1 cellular context compared by ENCODE assay signal in genomic region chr1:221429262-221429661, GRCh38.
TF ChIP-seq lines count a peak whose summit lies in the region.

No MANE protein-coding gene starts in this region.

TF ChIP-seq in A549, 52 proteins besides CTCF, POLR2A, EP300 and RAD21 (continued from another document):
- TF ChIP-seq, protein P1, sequence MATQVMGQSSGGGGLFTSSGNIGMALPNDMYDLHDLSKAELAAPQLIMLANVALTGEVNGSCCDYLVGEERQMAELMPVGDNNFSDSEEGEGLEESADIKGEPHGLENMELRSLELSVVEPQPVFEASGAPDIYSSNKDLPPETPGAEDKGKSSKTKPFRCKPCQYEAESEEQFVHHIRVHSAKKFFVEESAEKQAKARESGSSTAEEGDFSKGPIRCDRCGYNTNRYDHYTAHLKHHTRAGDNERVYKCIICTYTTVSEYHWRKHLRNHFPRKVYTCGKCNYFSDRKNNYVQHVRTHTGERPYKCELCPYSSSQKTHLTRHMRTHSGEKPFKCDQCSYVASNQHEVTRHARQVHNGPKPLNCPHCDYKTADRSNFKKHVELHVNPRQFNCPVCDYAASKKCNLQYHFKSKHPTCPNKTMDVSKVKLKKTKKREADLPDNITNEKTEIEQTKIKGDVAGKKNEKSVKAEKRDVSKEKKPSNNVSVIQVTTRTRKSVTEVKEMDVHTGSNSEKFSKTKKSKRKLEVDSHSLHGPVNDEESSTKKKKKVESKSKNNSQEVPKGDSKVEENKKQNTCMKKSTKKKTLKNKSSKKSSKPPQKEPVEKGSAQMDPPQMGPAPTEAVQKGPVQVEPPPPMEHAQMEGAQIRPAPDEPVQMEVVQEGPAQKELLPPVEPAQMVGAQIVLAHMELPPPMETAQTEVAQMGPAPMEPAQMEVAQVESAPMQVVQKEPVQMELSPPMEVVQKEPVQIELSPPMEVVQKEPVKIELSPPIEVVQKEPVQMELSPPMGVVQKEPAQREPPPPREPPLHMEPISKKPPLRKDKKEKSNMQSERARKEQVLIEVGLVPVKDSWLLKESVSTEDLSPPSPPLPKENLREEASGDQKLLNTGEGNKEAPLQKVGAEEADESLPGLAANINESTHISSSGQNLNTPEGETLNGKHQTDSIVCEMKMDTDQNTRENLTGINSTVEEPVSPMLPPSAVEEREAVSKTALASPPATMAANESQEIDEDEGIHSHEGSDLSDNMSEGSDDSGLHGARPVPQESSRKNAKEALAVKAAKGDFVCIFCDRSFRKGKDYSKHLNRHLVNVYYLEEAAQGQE (IDR thresholded peaks at IDR 0.05): no peak
- no peak for TF ChIP-seq CHD2 (IDR thresholded peaks at IDR 0.05; ENCODE audit: low read length, partially characterized antibody)
- TF ChIP-seq TFCP2L1 (CRISPR knock-in tag; IDR thresholded peaks at IDR 0.05): no peak
- no peak for TF ChIP-seq HDAC2 (IDR thresholded peaks at IDR 0.05)
- TF ChIP-seq MAFK (IDR thresholded peaks at IDR 0.05; ENCODE audit: partially characterized antibody): peak; percentile 89
- no peak for TF ChIP-seq JUN (IDR thresholded peaks at IDR 0.05)
- no peak for TF ChIP-seq KDM1A (IDR thresholded peaks at IDR 0.05; ENCODE audit: low read depth)
- no peak for TF ChIP-seq FOXS1 (CRISPR knock-in tag; IDR thresholded peaks at IDR 0.05)
- no peak for TF ChIP-seq EHMT2 (IDR thresholded peaks at IDR 0.05; ENCODE audit: low read depth)
- TF ChIP-seq, protein P2, sequence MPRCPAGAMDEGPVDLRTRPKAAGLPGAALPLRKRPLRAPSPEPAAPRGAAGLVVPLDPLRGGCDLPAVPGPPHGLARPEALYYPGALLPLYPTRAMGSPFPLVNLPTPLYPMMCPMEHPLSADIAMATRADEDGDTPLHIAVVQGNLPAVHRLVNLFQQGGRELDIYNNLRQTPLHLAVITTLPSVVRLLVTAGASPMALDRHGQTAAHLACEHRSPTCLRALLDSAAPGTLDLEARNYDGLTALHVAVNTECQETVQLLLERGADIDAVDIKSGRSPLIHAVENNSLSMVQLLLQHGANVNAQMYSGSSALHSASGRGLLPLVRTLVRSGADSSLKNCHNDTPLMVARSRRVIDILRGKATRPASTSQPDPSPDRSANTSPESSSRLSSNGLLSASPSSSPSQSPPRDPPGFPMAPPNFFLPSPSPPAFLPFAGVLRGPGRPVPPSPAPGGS (IDR thresholded peaks at IDR 0.05): no peak
- TF ChIP-seq GATA3 (IDR thresholded peaks at IDR 0.05; ENCODE audit: borderline replicate concordance): no peak
- no peak for TF ChIP-seq CHD4 (IDR thresholded peaks at IDR 0.05; ENCODE audit: borderline replicate concordance)
- TF ChIP-seq ZSCAN20 (CRISPR knock-in tag; IDR thresholded peaks at IDR 0.05): no peak
- TF ChIP-seq PHF8 (IDR thresholded peaks at IDR 0.05; ENCODE audit: borderline replicate concordance, low read depth): no peak
- peak; percentile 74 to 88 for TF ChIP-seq CEBPB (IDR thresholded peaks at IDR 0.05)
- TF ChIP-seq JUNB (IDR thresholded peaks at IDR 0.05): peak; percentile 59
- no peak for TF ChIP-seq MAZ (IDR thresholded peaks at IDR 0.05; ENCODE audit: borderline replicate concordance, low read depth, low read length)
- TF ChIP-seq FOSL2 (IDR thresholded peaks at IDR 0.05): peak; percentile 69
- TF ChIP-seq FOSL2 (CRISPR knock-in tag; IDR thresholded peaks at IDR 0.05): peak; percentile 92
- no peak for TF ChIP-seq NPAS2 (CRISPR knock-in tag; IDR thresholded peaks at IDR 0.05; ENCODE audit: borderline replicate concordance)
- no peak for TF ChIP-seq BHLHE40 (IDR thresholded peaks at IDR 0.05; ENCODE audit: low read depth, low read length)
- no peak for TF ChIP-seq EHF (CRISPR knock-in tag; IDR thresholded peaks at IDR 0.05)
- TF ChIP-seq POLR2AphosphoS2 (conservative IDR thresholded peaks at IDR 0.05; ENCODE audit: low read length): no peak
- no peak; the same call in 1 of the 2 replicates for TF ChIP-seq NFE2L2 (conservative IDR thresholded peaks at IDR 0.05; ENCODE audit: low read length)
- no peak for TF ChIP-seq KDM5A (IDR thresholded peaks at IDR 0.05)
- TF ChIP-seq ZNF302 (CRISPR knock-in tag; IDR thresholded peaks at IDR 0.05): no peak
TF ChIP-seq in A549: peak in this region for 5.
